8 cellular contexts compared by ENCODE assay signal in the genomic region with DNA sequence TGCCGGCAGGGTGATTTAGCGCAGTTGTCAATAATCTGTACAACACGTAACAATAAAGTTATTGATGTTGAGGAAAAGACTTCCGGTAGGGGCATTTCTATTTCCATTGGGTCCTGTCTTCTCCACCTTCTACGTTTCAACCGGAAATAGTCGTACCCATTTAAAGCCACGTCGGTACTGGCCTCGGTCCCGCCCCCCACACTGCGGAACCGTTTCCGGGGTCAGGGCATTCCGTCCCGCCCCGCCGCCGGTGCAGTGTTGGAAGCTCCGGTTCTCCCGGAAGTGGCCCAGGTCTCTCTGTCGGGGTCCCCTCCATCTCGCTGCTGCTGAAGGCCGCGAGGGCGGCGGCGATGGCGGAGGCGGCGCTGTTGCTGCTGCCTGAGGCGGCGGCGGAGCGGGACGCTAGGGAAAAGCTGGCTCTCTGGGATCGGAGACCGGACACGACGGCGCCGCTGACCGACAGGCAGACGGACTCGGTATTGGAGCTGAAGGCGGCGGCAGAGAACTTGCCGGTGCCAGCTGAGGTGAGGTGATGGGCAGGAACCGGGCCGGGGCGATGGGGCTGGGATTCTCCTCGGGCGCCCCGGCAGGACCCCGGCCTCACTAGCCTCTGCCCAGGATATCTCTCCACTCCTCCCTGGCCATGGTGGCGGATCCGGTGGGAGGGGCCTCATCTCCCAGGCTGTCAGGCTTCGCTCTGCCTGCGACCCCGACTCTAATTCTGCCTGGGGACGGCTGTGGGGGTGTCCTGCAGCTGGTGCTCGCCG. TPM values are rescaled to one million over a fixed set of nuclear protein-coding genes. Genes with fewer than 3 reads are reported as not detected.
A peak's percentile ranks its signal among the peaks of the same experiment; 100 is the strongest.
DNase-seq lines count a peak whose midpoint lies in the region; ATAC-seq lines count a peak whose summit lies in the region.

TSS of gene COG3 (plus strand) at position 253 of the 767 bp plus-strand sequence. CDS start at position 351, 98 bp downstream.

- DNase-seq in C1 segment of cervical spinal cord (lab: John Stamatoyannopoulos, UW) (peak; percentile 70 to 96 (median 90)), NCI-H748 (lab: John Stamatoyannopoulos, UW; ENCODE audit: unreplicated experiment) (peak; percentile 98), cortex of kidney (lab: John Stamatoyannopoulos, UW) (peak; percentile 63), left colon (peak; percentile 96 to 97)
- DNase-seq in activated CD4-positive, alpha-beta T cell treated with anti-CD3 and anti-CD28 coated beads, Interleukin-2, amount 50 U/mL, for 1 hour: peak; percentile 93
- DNase-seq in stimulated activated CD4-positive, alpha-beta T cell treated with anti-CD3 and anti-CD28 coated beads, Interleukin-1b, Interleukin-23, amount 100 ng/mL, for 48 hours: peak; percentile 96

- intact Hi-C loops in left colon (cut with DNase I, micrococcal nuclease): no loop called here

- ATAC-seq in GM19351 (IDR thresholded peaks at IDR 0.05; ENCODE audit: unreplicated experiment) (peak; percentile 93), HG03521 (IDR thresholded peaks at IDR 0.05; ENCODE audit: unreplicated experiment) (peak; percentile 95), left colon (peak; percentile 85)

RNA-seq across cellular contexts. Expression of gene COG3, which starts in this region (rescaled TPM):
- total RNA-seq in left colon: 10 to 100 TPM; 47.7 to 53.7 TPM

Comparison
In these comparisons a context has a peak if more than half of its experiments do, and no peak if none do; other contexts are left out.
1. Peak in every context shown above with its lines: DNase-seq and ATAC-seq.